20 cellular contexts compared by ENCODE assay signal in genomic region chr6:100342830-100343229, GRCh38.
DNase-seq lines count a peak whose midpoint lies in the region; ATAC-seq and TF ChIP-seq lines count a peak whose summit lies in the region.
"Had no signal": no experiment of that assay in that cellular context is flagged by ENCODE, and none has a peak within 500 bp of the region (broad histone marks: within the 10 kb centered on the region; RNA-seq: fewer than 3 reads in every experiment).

No MANE protein-coding gene starts in this region.

- H3K9me3 Mint-ChIP-seq in H9, result no peaks in the 10 kb centered on the region; a peak in 1 of 5 replicates
- H3K9me3 Mint-ChIP-seq: central memory CD8-positive, alpha-beta T cell had no signal

- H3K27ac Mint-ChIP-seq in H9, result no peak overlapping the region
- H3K27ac Mint-ChIP-seq: activated naive CD8-positive, alpha-beta T cell; B cell had no signal

- POLR2A ChIA-PET in SK-N-SH (lab: Yijun Ruan, JAX), result no interaction called here

- H3K27ac ChIP-seq in SK-N-SH (ENCODE audit: low read depth in 2 of 2, low read length in 1 of 2) (peak overlapping the region in 1 of 2 experiments; percentile 88; a peak in 2 of 4 replicates), esophagus squamous epithelium (no peak overlapping the region), H9 (ENCODE audit: insufficient read length, low read depth, low read length) (no peak overlapping the region)
- H3K27ac ChIP-seq: foreskin keratinocyte, pancreas, skin epidermis had no signal

- peaks cover 15% of the 10 kb centered on the region for H3F3A ChIP-seq in SK-N-SH (replicated peaks; ENCODE audit: insufficient read depth)

- TF ChIP-seq CTCF in SK-N-SH (IDR thresholded peaks at IDR 0.05), result no peak
- no peak for TF ChIP-seq CTCF in omental fat pad (IDR thresholded peaks at IDR 0.05)
- no peak for TF ChIP-seq CTCF in esophagus squamous epithelium (IDR thresholded peaks at IDR 0.05)
- no peak for TF ChIP-seq CTCF in H9 (conservative IDR thresholded peaks at IDR 0.05)

- H3K56ac ChIP-seq in H9 (ENCODE audit: insufficient read length, low read depth, low read length), result no peak overlapping the region

- no peak overlapping the region for H3K18ac ChIP-seq in H9 (ENCODE audit: insufficient read length, low read depth, low read length)

- H3K9me2 ChIP-seq in SK-N-SH, result no peaks in the 10 kb centered on the region

- H3K14ac ChIP-seq in H9 (ENCODE audit: insufficient read depth, low read length), result no peak overlapping the region

- H3K4me2 ChIP-seq in SK-N-SH (peak overlapping the region; percentile 14; the same call in 1 of the 2 replicates), H9 (ENCODE audit: insufficient read depth, insufficient read length, low read length) (no peak overlapping the region)

- H3K79me2 ChIP-seq in SK-N-SH (ENCODE audit: insufficient read depth), result no peaks in the 10 kb centered on the region
- no peaks in the 10 kb centered on the region for H3K79me2 ChIP-seq in H9 (ENCODE audit: insufficient read depth, low read length)

- H3K27me3 Mint-ChIP-seq in H9 (ENCODE audit: low read depth), result no peaks in the 10 kb centered on the region
- H3K27me3 Mint-ChIP-seq: central memory CD8-positive, alpha-beta T cell had no signal

- no peak overlapping the region for H4K8ac ChIP-seq in H9 (replicated peaks; ENCODE audit: insufficient read length, low read depth, low read length)

- H3K9me3 ChIP-seq in SK-N-SH (no peaks in the 10 kb centered on the region), esophagus squamous epithelium (no peaks in the 10 kb centered on the region), H9 (ENCODE audit: control insufficient read depth, low read depth, low read length) (no peaks in the 10 kb centered on the region)
- H3K9me3 ChIP-seq: pancreas had no signal

- ATAC-seq in omental fat pad (ENCODE audit: low FRiP score), result no peak
- ATAC-seq: foreskin keratinocyte, left ventricle myocardium superior had no signal

- H4K5ac ChIP-seq in H9 (ENCODE audit: insufficient read length, low read depth, low read length), result no peak overlapping the region

- H3K23ac ChIP-seq in H9 (ENCODE audit: insufficient read length, low read depth, low read length), result no peak overlapping the region

- H3K4ac ChIP-seq in H9 (ENCODE audit: low read depth, low read length), result no peak overlapping the region

- H2BK15ac ChIP-seq in H9 (ENCODE audit: low read depth, low read length), result no peak overlapping the region

- H3T11ph ChIP-seq in H9 (ENCODE audit: low read length), result no peak overlapping the region

- H3K9ac ChIP-seq in SK-N-SH, result no peak overlapping the region
- H3K9ac ChIP-seq in H9 (ENCODE audit: extremely low read depth, insufficient read length, low read length), result no peak overlapping the region

- no peaks in the 10 kb centered on the region for H3K23me2 ChIP-seq in H9 (ENCODE audit: insufficient read length, low read depth, low read length, poor library complexity, severe bottlenecking)

- H4K20me1 ChIP-seq in SK-N-SH (ENCODE audit: insufficient read depth) (no peaks in the 10 kb centered on the region), H9 (ENCODE audit: control insufficient read depth, insufficient read depth, insufficient read length) (no peaks in the 10 kb centered on the region)

- peaks cover 0 to 29% of the 10 kb centered on the region in 2 experiments; a peak in 2 of 4 replicates for H3K4me1 ChIP-seq in SK-N-SH (ENCODE audit: control insufficient read depth in 1 of 2, insufficient read depth in 2 of 2, low read depth in 1 of 2, low read length in 1 of 2)
- H3K4me1 ChIP-seq in esophagus squamous epithelium, result no peaks in the 10 kb centered on the region
- H3K4me1 ChIP-seq in H9 (ENCODE audit: insufficient read depth, low read length), result no peaks in the 10 kb centered on the region
- H3K4me1 ChIP-seq: foreskin keratinocyte had no signal

- no peak overlapping the region for H4K91ac ChIP-seq in H9 (ENCODE audit: insufficient read length, low read depth, low read length)

- no peaks in the 10 kb centered on the region for H3K36me3 Mint-ChIP-seq in H9 (ENCODE audit: insufficient read depth in 1 of 3, low read depth in 3 of 3)
- H3K36me3 Mint-ChIP-seq: activated naive CD8-positive, alpha-beta T cell had no signal

- H3K4me3 ChIP-seq in SK-N-SH (ENCODE audit: low read depth in 2 of 2, low read length in 1 of 2), result no peak overlapping the region
- no peak overlapping the region for H3K4me3 ChIP-seq in esophagus squamous epithelium
- H3K4me3 ChIP-seq: pancreas, skin epidermis had no signal

- TF ChIP-seq EP300 in SK-N-SH (IDR thresholded peaks at IDR 0.05; ENCODE audit: borderline replicate concordance in 1 of 2, low read depth in 1 of 2, low read length in 1 of 2), result peak in 1 of 2 experiments; percentile 64; a peak in 1 of 4 replicates

- no peak for TF ChIP-seq RAD21 in SK-N-SH (IDR thresholded peaks at IDR 0.05; ENCODE audit: low read length)

- DNase-seq in GM03348 (ENCODE audit: low spot score) (peak; percentile 20), SK-N-SH (no peak), fibroblast of gingiva (ENCODE audit: low read depth) (peak; percentile 10), renal cortical epithelial cell (ENCODE audit: low read depth) (peak; percentile 68), omental fat pad (ENCODE audit: low spot score) (no peak), esophagus squamous epithelium (lab: John Stamatoyannopoulos, UW) (no peak), H9 (no peak)
- DNase-seq: activated T-cell treated with anti-CD3 and anti-CD28 coated beads, Interleukin-2, amount 50 U/mL, for 1 hour; Calu3; foreskin keratinocyte; H7; left ventricle myocardium superior; NCI-H1417 treated with DMSO at 0.1 percent for 48 hours; pancreas; stimulated activated CD4-positive, alpha-beta T cell treated with anti-CD3 and anti-CD28 coated beads, Interleukin-4, amount 100 ng/mL, for 24 hours; substantia nigra had no signal

- H2BK5ac ChIP-seq in H9 (ENCODE audit: insufficient read length, low read length), result no peak overlapping the region

- H2BK120ac ChIP-seq in H9 (ENCODE audit: low read depth, low read length, poor library complexity, severe bottlenecking), result no peak overlapping the region

- H3K27me3 ChIP-seq in SK-N-SH (ENCODE audit: insufficient read depth) (no peaks in the 10 kb centered on the region), esophagus squamous epithelium (no peaks in the 10 kb centered on the region), H9 (ENCODE audit: insufficient read depth, low read length) (no peaks in the 10 kb centered on the region)
- H3K27me3 ChIP-seq: foreskin keratinocyte, pancreas had no signal

- intact Hi-C loops in esophagus squamous epithelium (cut with DNase I), result no loop called here

- 16% methylated on average over 3 of the region's 3 CpGs for WGBS in SK-N-SH (ENCODE audit: low lambda C conversion rate)
- WGBS in esophagus squamous epithelium, 2 donors, result 80 to 81% methylated on average over 3 of the region's 3 CpGs
- WGBS in H9 (ENCODE audit: extremely low coverage, insufficient read length, low lambda C conversion rate), result no CpG with 5 or more reads among the region's 3 CpGs

- no peak for TF ChIP-seq POLR2A in esophagus squamous epithelium (IDR thresholded peaks at IDR 0.05)

- no peak overlapping the region for H3K4me3 Mint-ChIP-seq in H9
- H3K4me3 Mint-ChIP-seq: activated naive CD8-positive, alpha-beta T cell; B cell; central memory CD8-positive, alpha-beta T cell had no signal

- no peak overlapping the region for H2BK12ac ChIP-seq in H9 (ENCODE audit: insufficient read length, low read depth, low read length)

- H2AK5ac ChIP-seq in H9 (ENCODE audit: insufficient read length, low read length), result no peak overlapping the region

- H2AFZ ChIP-seq in SK-N-SH (ENCODE audit: low read depth), result no peak overlapping the region
- no peak overlapping the region for H2AFZ ChIP-seq in H9 (ENCODE audit: low read length)

- H2BK20ac ChIP-seq in H9 (ENCODE audit: low read depth, low read length, poor library complexity, severe bottlenecking), result no peak overlapping the region

- no peaks in the 10 kb centered on the region for H3K4me1 Mint-ChIP-seq in H9
- H3K4me1 Mint-ChIP-seq: B cell had no signal

- H3K36me3 ChIP-seq in SK-N-SH (replicated peaks in 1 of 2; ENCODE audit: control insufficient read depth in 1 of 2, insufficient read depth in 2 of 2, low read length in 1 of 2) (no peaks in the 10 kb centered on the region), esophagus squamous epithelium (no peaks in the 10 kb centered on the region)
- H3K36me3 ChIP-seq: pancreas had no signal

- no peaks in the 10 kb centered on the region for H3K79me1 ChIP-seq in H9 (ENCODE audit: insufficient read depth, low read depth, low read length, poor library complexity, severe bottlenecking)

- CTCF ChIA-PET in SK-N-SH (lab: Yijun Ruan, JAX), result interaction anchor here (0.7 kb wide), 1 partner anchor 438 kb away, joined by 3 read pairs; no protein-coding TSS in a partner anchor

TF ChIP-seq in SK-N-SH, 30 proteins besides CTCF, POLR2A, EP300 and RAD21 (continues in another document):
- TF ChIP-seq MEF2A (IDR thresholded peaks at IDR 0.05; ENCODE audit: borderline replicate concordance, low read depth), result 0 out of 2 replicates have a peak, but pooled peaks have one; percentile 10
- TF ChIP-seq TAF1 (IDR thresholded peaks at IDR 0.05; ENCODE audit: borderline replicate concordance, low read depth, low read length), result no peak
- peak; percentile 67 for TF ChIP-seq TCF12 (IDR thresholded peaks at IDR 0.05)
- peak; percentile 78 for TF ChIP-seq PBX3 (IDR thresholded peaks at IDR 0.05)
- TF ChIP-seq TEAD4 (IDR thresholded peaks at IDR 0.05; ENCODE audit: borderline replicate concordance, insufficient read depth), result peak; percentile 84
- TF ChIP-seq YY1 (IDR thresholded peaks at IDR 0.05; ENCODE audit: low read depth), result no peak
- TF ChIP-seq JUND (IDR thresholded peaks at IDR 0.05), result peak; percentile 67
- TF ChIP-seq RXRA (IDR thresholded peaks at IDR 0.05; ENCODE audit: borderline replicate concordance, low read depth), result peak; percentile 26; the same call in 1 of the 2 replicates
- no peak for TF ChIP-seq NFIC (IDR thresholded peaks at IDR 0.05; ENCODE audit: borderline replicate concordance)
- no peak for TF ChIP-seq MXI1 (IDR thresholded peaks at IDR 0.05; ENCODE audit: low read depth, low read length)
- no peak for TF ChIP-seq FOXJ3 (CRISPR knock-in tag; IDR thresholded peaks at IDR 0.05)
- no peak for TF ChIP-seq RFX5 (IDR thresholded peaks at IDR 0.05; ENCODE audit: low read length)
- TF ChIP-seq FOSL2 (IDR thresholded peaks at IDR 0.05; ENCODE audit: borderline replicate concordance, low read depth), result peak; percentile 59; the same call in 1 of the 2 replicates
- no peak for TF ChIP-seq GABPA (IDR thresholded peaks at IDR 0.05; ENCODE audit: low read depth)

Comparison
In these comparisons a context has a peak if more than half of its experiments do, and no peak if none do; other contexts are left out.
1. DNase-seq: peak in GM03348 (single experiment), fibroblast of gingiva (single experiment) and renal cortical epithelial cell (single experiment); none in SK-N-SH (single experiment), omental fat pad (single experiment), esophagus squamous epithelium (single experiment) and H9 (single experiment).